ENCODE assay signal across 15 cellular contexts in the genomic region with DNA sequence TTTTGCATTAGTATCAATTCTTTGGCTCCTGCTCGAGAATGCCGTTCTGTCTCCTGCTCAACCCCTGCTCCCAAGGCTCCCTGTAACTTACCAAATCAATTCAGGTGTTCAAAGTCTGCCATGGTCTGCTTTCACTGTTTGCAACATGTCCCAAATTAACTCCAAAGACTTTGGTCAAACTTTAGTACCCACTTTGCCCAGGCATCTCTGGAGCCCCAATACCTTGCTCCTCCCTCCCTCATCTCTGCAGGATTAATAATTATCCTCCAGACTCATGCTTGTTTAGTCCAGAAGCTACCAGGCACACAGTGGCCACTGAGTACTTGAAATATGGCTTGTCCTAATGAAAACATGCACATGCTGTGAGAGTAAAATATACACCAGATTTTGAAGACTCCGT. TPM values are rescaled to one million over a fixed set of nuclear protein-coding genes. Genes with fewer than 3 reads are reported as not detected.
DNase-seq lines count a peak whose midpoint lies in the region; ATAC-seq, FAIRE-seq and TF ChIP-seq lines count a peak whose summit lies in the region.
"Had no signal": no experiment of that assay in that cellular context is flagged by ENCODE, and none has a peak within 500 bp of the region (broad histone marks: within the 10 kb centered on the region; RNA-seq: fewer than 3 reads in every experiment).

No MANE protein-coding gene starts in this region.

- H2BK5ac ChIP-seq in IMR-90 (ENCODE audit: low read depth, low read length, poor library complexity, severe bottlenecking), result no peak overlapping the region

- in situ Hi-C loops in IMR-90 (cut with MboI; ENCODE audit: low sequenced_read_pairs), result no loop called here

- H2BK15ac ChIP-seq in IMR-90 (ENCODE audit: low read depth, low read length), result 0 out of 3 replicates have a peak overlapping the region, but pooled peaks have one; percentile 45

- H4K91ac ChIP-seq in IMR-90 (ENCODE audit: insufficient read depth, low read depth, low read length), result no peak overlapping the region; the same call in 1 of the 2 replicates

- no peak for TF ChIP-seq RAD21 in IMR-90 (IDR thresholded peaks at IDR 0.05; ENCODE audit: low read length)

- H2AK9ac ChIP-seq in IMR-90 (replicated peaks; ENCODE audit: low read depth, low read length, poor library complexity), result no peak overlapping the region

- H3K27me3 ChIP-seq in IMR-90 (ENCODE audit: control insufficient read depth, insufficient read depth, low read length), result no peaks in the 10 kb centered on the region
- no peaks in the 10 kb centered on the region for H3K27me3 ChIP-seq in gastroesophageal sphincter
- H3K27me3 ChIP-seq in right lobe of liver, result no peaks in the 10 kb centered on the region
- no peaks in the 10 kb centered on the region for H3K27me3 ChIP-seq in small intestine (ENCODE audit: control insufficient read depth in 2 of 2, insufficient read depth in 2 of 2, low read length in 2 of 2)
- H3K27me3 ChIP-seq: BLaER1 treated with 17β-estradiol and CSF1 and Interleukin-3, amounts not matched to agents 10 nM and 100 nM had no signal

- no peak overlapping the region for H4K8ac ChIP-seq in IMR-90 (ENCODE audit: low read depth in 2 of 2, low read length in 2 of 2)

- ATAC-seq in IMR-90 (ENCODE audit: low read depth), result no peak
- ATAC-seq in gastroesophageal sphincter, result no peak
- peak; percentile 47 to 83 (median 70) for ATAC-seq in right lobe of liver
- ATAC-seq in GM18907 (IDR thresholded peaks at IDR 0.05; ENCODE audit: unreplicated experiment), result no peak
- ATAC-seq: GM12878 had no signal

- no peak for DNase-seq in IMR-90
- DNase-seq in right lobe of liver, result peak in 1 of 3 donors; percentile 65
- DNase-seq in small intestine, result peak; percentile 70
- no peak for DNase-seq in head of caudate nucleus
- no peak for DNase-seq in islet precursor cell
- DNase-seq: ACHN; CD4-positive, CD25-positive, alpha-beta regulatory T cell; DMS79 had no signal

- H3K79me1 ChIP-seq in IMR-90 (ENCODE audit: low read depth in 1 of 2, low read length in 2 of 2), result peaks cover 13 to 21% of the 10 kb centered on the region in 2 experiments; a peak in 3 of 4 replicates

- H3K4me2 ChIP-seq in IMR-90 (ENCODE audit: low read depth, low read length), result no peak overlapping the region
- H3K4me2 ChIP-seq: BLaER1 treated with 17β-estradiol and CSF1 and Interleukin-3, amounts not matched to agents 10 nM and 100 nM had no signal

- H2AK5ac ChIP-seq in IMR-90 (ENCODE audit: low read depth, low read length), result 0 out of 2 replicates have a peak overlapping the region, but pooled peaks have one; percentile 51

- H3K18ac ChIP-seq in IMR-90 (ENCODE audit: low read depth, low read length), result no peak overlapping the region

- peak overlapping the region; percentile 24; the same call in 1 of the 2 replicates for H3K23ac ChIP-seq in IMR-90 (ENCODE audit: low read depth, low read length)

- no peak overlapping the region for H3K9ac ChIP-seq in IMR-90 (ENCODE audit: low read depth, low read length)
- H3K9ac ChIP-seq: BLaER1 treated with 17β-estradiol and CSF1 and Interleukin-3, amounts not matched to agents 10 nM and 100 nM had no signal

- no TSS peak for BruUV-seq in IMR-90 (replicated peaks; lab: Mats Ljungman, UMichigan)

- no peak overlapping the region for H3K14ac ChIP-seq in IMR-90 (replicated peaks; ENCODE audit: low read depth, low read length)

- no peak for TF ChIP-seq EP300 in gastroesophageal sphincter (IDR thresholded peaks at IDR 0.05)

- POLR2A ChIA-PET in IMR-90 (lab: Charles Lee; ENCODE audit: unreplicated experiment), result no interaction called here

- H3K9me1 ChIP-seq in IMR-90 (ENCODE audit: insufficient read depth, low read length), result peaks cover 3% of the 10 kb centered on the region; the same call in 1 of the 2 replicates

- CTCF ChIA-PET in IMR-90 (lab: Yijun Ruan, JAX), result interaction anchor here (1.5 to 2.8 kb wide), 4 partner anchors 10 to 214 kb away, joined by 4 to 14 read pairs (median 10); a partner anchor contains a TSS

- H4K20me1 ChIP-seq in IMR-90 (ENCODE audit: insufficient read depth, low read length), result no peaks in the 10 kb centered on the region; the same call in 1 of the 2 replicates

- H3K36me3 ChIP-seq in IMR-90 (ENCODE audit: control insufficient read depth, insufficient read depth, low read length), result peaks cover 25% of the 10 kb centered on the region
- peaks cover 0 to 43% of the 10 kb centered on the region in 2 donors for H3K36me3 ChIP-seq in gastroesophageal sphincter
- H3K36me3 ChIP-seq in right lobe of liver, result peaks cover 0 to 25% (median 0%) of the 10 kb centered on the region in 4 donors
- H3K36me3 ChIP-seq in small intestine (ENCODE audit: control insufficient read depth in 2 of 2, insufficient read depth in 2 of 2, low read length in 2 of 2), result peaks cover 2 to 3% of the 10 kb centered on the region in 2 donors

- H2BK20ac ChIP-seq in IMR-90 (ENCODE audit: low read depth, low read length), result no peak overlapping the region

- no peak overlapping the region for H4K5ac ChIP-seq in IMR-90 (ENCODE audit: low read depth, low read length)

- H3K9me3 ChIP-seq in IMR-90 (ENCODE audit: control insufficient read depth, insufficient read depth, low read length) (no peaks in the 10 kb centered on the region), gastroesophageal sphincter (no peaks in the 10 kb centered on the region), right lobe of liver (no peaks in the 10 kb centered on the region), small intestine (ENCODE audit: control insufficient read depth, low read depth) (no peaks in the 10 kb centered on the region)
- H3K9me3 ChIP-seq: BLaER1 treated with 17β-estradiol and CSF1 and Interleukin-3, amounts not matched to agents 10 nM and 100 nM; HAP-1 had no signal

- H3K4me3 ChIP-seq in IMR-90 (ENCODE audit: insufficient read depth, low read depth, low read length), result no peak overlapping the region
- no peak overlapping the region for H3K4me3 ChIP-seq in gastroesophageal sphincter
- no peak overlapping the region for H3K4me3 ChIP-seq in right lobe of liver
- H3K4me3 ChIP-seq in small intestine (ENCODE audit: low read depth in 1 of 2, low read length in 2 of 2), result no peak overlapping the region
- H3K4me3 ChIP-seq: BLaER1 treated with 17β-estradiol and CSF1 and Interleukin-3, amounts not matched to agents 10 nM and 100 nM; GM12878; HAP-1 had no signal

- TF ChIP-seq CTCF in IMR-90 (conservative IDR thresholded peaks at IDR 0.05; ENCODE audit: low read depth, low read length), result no peak
- TF ChIP-seq CTCF in gastroesophageal sphincter (IDR thresholded peaks at IDR 0.05), result no peak
- TF ChIP-seq CTCF in right lobe of liver (IDR thresholded peaks at IDR 0.05), result no peak

- no peak overlapping the region for H3K4ac ChIP-seq in IMR-90 (ENCODE audit: low read depth, low read length)

- no peak for FAIRE-seq in small intestine (lab: Jason Lieb, UNC)
- FAIRE-seq: GM12878, GM18507, H1 had no signal

- intact Hi-C loops in IMR-90 (cut with micrococcal nuclease), result loop anchor here (5.0 kb wide), 3 partner anchors 33 to 443 kb away; a partner anchor contains a TSS
- intact Hi-C loops in right lobe of liver (cut with DNase I), result no loop called here
- intact Hi-C loops in head of caudate nucleus (cut with DNase I), result no loop called here

- TF ChIP-seq POLR2A in IMR-90 (IDR thresholded peaks at IDR 0.05; ENCODE audit: low read depth, low read length) (no peak), gastroesophageal sphincter (IDR thresholded peaks at IDR 0.05) (no peak), right lobe of liver (IDR thresholded peaks at IDR 0.05) (no peak)

- H3K56ac ChIP-seq in IMR-90 (ENCODE audit: extremely low read depth, insufficient read depth, low read length), result no peak overlapping the region

- dilution Hi-C loops in IMR-90 (cut with HindIII; ENCODE audit: low sequenced_read_pairs, unreplicated experiment), result no loop called here

- no peak overlapping the region for H2BK120ac ChIP-seq in IMR-90 (ENCODE audit: low read depth, low read length)

- H3K27ac ChIP-seq in IMR-90 (ENCODE audit: insufficient read depth, low read length), result no peak overlapping the region
- peak overlapping the region in 3 of 4 donors; percentile 31 to 57 (median 38) for H3K27ac ChIP-seq in gastroesophageal sphincter
- peak overlapping the region in 2 of 3 donors; percentile 65 to 80 for H3K27ac ChIP-seq in right lobe of liver
- H3K27ac ChIP-seq in small intestine (ENCODE audit: low read depth in 1 of 2, low read length in 1 of 2), result peak overlapping the region; percentile 9 to 32
- H3K27ac ChIP-seq: BLaER1 treated with 17β-estradiol and CSF1 and Interleukin-3, amounts not matched to agents 10 nM and 100 nM had no signal

- WGBS in IMR-90 (ENCODE audit: extremely low coverage in 2 of 2, insufficient read length in 1 of 2), 2 experiments, result 88% methylated on average over 2 of the region's 3 CpGs; no CpG with 5 or more reads in 1 of the 2 experiments
- 83 to 94% methylated on average over 3 of the region's 3 CpGs for WGBS in gastroesophageal sphincter (ENCODE audit: low coverage in 1 of 2), 2 donors
- 43% methylated on average over 3 of the region's 3 CpGs for WGBS in right lobe of liver (ENCODE audit: insufficient coverage, low coverage, low lambda C conversion rate, missing lambda C conversion rate)
- 18 to 56% (median 38%) methylated on average over 3 of the region's 3 CpGs for WGBS in small intestine, 3 donors

- H3K4me1 ChIP-seq in IMR-90 (ENCODE audit: control insufficient read depth, insufficient read depth, low read length), result peaks cover 4% of the 10 kb centered on the region; the same call in 1 of the 2 replicates
- H3K4me1 ChIP-seq in gastroesophageal sphincter, result peaks cover 0 to 44% (median 5%) of the 10 kb centered on the region in 3 donors
- peaks cover 0 to 64% (median 17%) of the 10 kb centered on the region in 4 donors for H3K4me1 ChIP-seq in right lobe of liver
- peaks cover 2 to 3% of the 10 kb centered on the region in 2 donors for H3K4me1 ChIP-seq in small intestine (ENCODE audit: control insufficient read depth in 2 of 2, insufficient read depth in 1 of 2, low read depth in 1 of 2, low read length in 1 of 2)
- H3K4me1 ChIP-seq: BLaER1 treated with 17β-estradiol and CSF1 and Interleukin-3, amounts not matched to agents 10 nM and 100 nM had no signal

- no peak overlapping the region for H2AFZ ChIP-seq in IMR-90 (replicated peaks; ENCODE audit: low read length, poor library complexity)

TF ChIP-seq in IMR-90, 13 proteins besides CTCF, POLR2A, EP300 and RAD21 (continues in another document):
- TF ChIP-seq SMC3 (IDR thresholded peaks at IDR 0.05; ENCODE audit: low read depth, low read length) (no peak), MAFK (IDR thresholded peaks at IDR 0.05; ENCODE audit: low read depth, low read length) (no peak)

RNA-seq across cellular contexts. Expression of a gene that starts 30.2 kb away (rescaled TPM):
- total RNA-seq in IMR-90 (2012; rRNA removed) (20.8 and 24.2 TPM in 2 replicates), gastroesophageal sphincter (10 to 100 TPM; 63.5 to 84.3 (median 71.7) TPM), right lobe of liver (100 to 1,000 TPM in 4 of 6 experiments, 10 to 100 TPM in 2; 56.8 to 140 (median 103) TPM)
- polyA plus RNA-seq in IMR-90 (2012; rRNA removed) (10.0 and 14.2 TPM in 2 replicates), small intestine (10 to 100 TPM; 26.6 to 28.1 (median 28.0) TPM)
- 2.5 and 2.8 TPM in 2 replicates for polyA plus RNA-seq in IMR-90 (2012; cell fraction: cytosol; rRNA removed)
- 4.8 and 35.5 TPM in 2 replicates for polyA plus RNA-seq in IMR-90 (2012; cell fraction: nucleus; rRNA removed; ENCODE audit: low replicate concordance)

Comparison
In these comparisons a context has a peak if more than half of its experiments do, and no peak if none do; other contexts are left out.
1. ATAC-seq: peak in right lobe of liver (4 of 4); none in IMR-90 (single experiment), gastroesophageal sphincter (single experiment) and GM18907 (single experiment).